Comparison of ENCODE assay signal across 9 cellular contexts in genomic region chr4:161555689-161556660, GRCh38.
DNase-seq lines count a peak whose midpoint lies in the region; ATAC-seq and TF ChIP-seq lines count a peak whose summit lies in the region.
"Had no signal": no experiment of that assay in that cellular context is flagged by ENCODE, and none has a peak within 500 bp of the region (broad histone marks: within the 10 kb centered on the region; RNA-seq: fewer than 3 reads in every experiment).

No MANE protein-coding gene starts in this region.

- no peak overlapping the region for H3K27ac Mint-ChIP-seq in WTC11

- H3K4me3 Mint-ChIP-seq in WTC11 = no peak overlapping the region

- peak; percentile 59 for DNase-seq in OCI-M1 (lab: John Stamatoyannopoulos, UW)
- peak; percentile 61 for DNase-seq in kidney tubule cell (ENCODE audit: low spot score)
- no peak for DNase-seq in C1 segment of cervical spinal cord (lab: John Stamatoyannopoulos, UW)
- DNase-seq in cardiac septum (ENCODE audit: low spot score) = no peak
- DNase-seq in WTC11 (ENCODE audit: low spot score) = no peak
- no peak for DNase-seq in T1000 (lab: John Stamatoyannopoulos, UW)
- DNase-seq: central memory CD4-positive, alpha-beta T cell had no signal

- intact Hi-C loops in cardiac septum (cut with DNase I) = no loop called here

- no peak for TF ChIP-seq CTCF in WTC11 (IDR thresholded peaks at IDR 0.05)

- peaks cover 2% of the 10 kb centered on the region; the same call in 1 of the 2 replicates for H3K36me3 Mint-ChIP-seq in WTC11

- no peaks in the 10 kb centered on the region; the same call in 1 of the 2 replicates for H3K9me3 Mint-ChIP-seq in WTC11

- POLR2A ChIA-PET in WTC11 (lab: Charles Lee) = no interaction called here

- peak; percentile 83 for ATAC-seq in GM18861 (IDR thresholded peaks at IDR 0.05; ENCODE audit: unreplicated experiment)
- ATAC-seq in HG02798 (IDR thresholded peaks at IDR 0.05; ENCODE audit: poor library complexity, unreplicated experiment) = peak; percentile 84
- no peak for ATAC-seq in WTC11

- no peaks in the 10 kb centered on the region; the same call in 1 of the 2 replicates for H3K27me3 Mint-ChIP-seq in WTC11 (ENCODE audit: low read depth)

- CTCF ChIA-PET in WTC11 (lab: Charles Lee) = no interaction called here

- peaks cover 14% of the 10 kb centered on the region for H3K4me1 Mint-ChIP-seq in WTC11

TF ChIP-seq in WTC11, 78 proteins besides CTCF, POLR2A, EP300 and RAD21:
- TF ChIP-seq ZNF138 (CRISPR knock-in tag; conservative IDR thresholded peaks at IDR 0.05) = no peak
- TF ChIP-seq ZNF317 (CRISPR knock-in tag; IDR thresholded peaks at IDR 0.05; ENCODE audit: borderline replicate concordance, low read depth) = no peak
- no peak for TF ChIP-seq OVOL2 (CRISPR knock-in tag; IDR thresholded peaks at IDR 0.05; ENCODE audit: borderline replicate concordance)
- TF ChIP-seq ATF3 (CRISPR knock-in tag; conservative IDR thresholded peaks at IDR 0.05) = no peak
- no peak for TF ChIP-seq ZNF263 (CRISPR knock-in tag; IDR thresholded peaks at IDR 0.05; ENCODE audit: low read depth)
- no peak for TF ChIP-seq TCF7 (CRISPR knock-in tag; IDR thresholded peaks at IDR 0.05; ENCODE audit: low read depth)
- no peak for TF ChIP-seq PRRX2 (CRISPR knock-in tag; IDR thresholded peaks at IDR 0.05)
- TF ChIP-seq AR (CRISPR knock-in tag; IDR thresholded peaks at IDR 0.05) = no peak
- no peak for TF ChIP-seq GTF2I (CRISPR knock-in tag; conservative IDR thresholded peaks at IDR 0.05)
- no peak for TF ChIP-seq FOXK1 (CRISPR knock-in tag; IDR thresholded peaks at IDR 0.05)
- TF ChIP-seq GABPB1 (CRISPR knock-in tag; IDR thresholded peaks at IDR 0.05) = no peak
TF ChIP-seq in WTC11: peak in this region for 0.

Comparison
In these comparisons a context has a peak if more than half of its experiments do, and no peak if none do; other contexts are left out.
1. DNase-seq: peak in OCI-M1 (single experiment) and kidney tubule cell (single experiment); none in C1 segment of cervical spinal cord (0 of 14), cardiac septum (single experiment), WTC11 (single experiment) and T1000 (single experiment).